1 cellular context compared by ENCODE assay signal in the genomic region with DNA sequence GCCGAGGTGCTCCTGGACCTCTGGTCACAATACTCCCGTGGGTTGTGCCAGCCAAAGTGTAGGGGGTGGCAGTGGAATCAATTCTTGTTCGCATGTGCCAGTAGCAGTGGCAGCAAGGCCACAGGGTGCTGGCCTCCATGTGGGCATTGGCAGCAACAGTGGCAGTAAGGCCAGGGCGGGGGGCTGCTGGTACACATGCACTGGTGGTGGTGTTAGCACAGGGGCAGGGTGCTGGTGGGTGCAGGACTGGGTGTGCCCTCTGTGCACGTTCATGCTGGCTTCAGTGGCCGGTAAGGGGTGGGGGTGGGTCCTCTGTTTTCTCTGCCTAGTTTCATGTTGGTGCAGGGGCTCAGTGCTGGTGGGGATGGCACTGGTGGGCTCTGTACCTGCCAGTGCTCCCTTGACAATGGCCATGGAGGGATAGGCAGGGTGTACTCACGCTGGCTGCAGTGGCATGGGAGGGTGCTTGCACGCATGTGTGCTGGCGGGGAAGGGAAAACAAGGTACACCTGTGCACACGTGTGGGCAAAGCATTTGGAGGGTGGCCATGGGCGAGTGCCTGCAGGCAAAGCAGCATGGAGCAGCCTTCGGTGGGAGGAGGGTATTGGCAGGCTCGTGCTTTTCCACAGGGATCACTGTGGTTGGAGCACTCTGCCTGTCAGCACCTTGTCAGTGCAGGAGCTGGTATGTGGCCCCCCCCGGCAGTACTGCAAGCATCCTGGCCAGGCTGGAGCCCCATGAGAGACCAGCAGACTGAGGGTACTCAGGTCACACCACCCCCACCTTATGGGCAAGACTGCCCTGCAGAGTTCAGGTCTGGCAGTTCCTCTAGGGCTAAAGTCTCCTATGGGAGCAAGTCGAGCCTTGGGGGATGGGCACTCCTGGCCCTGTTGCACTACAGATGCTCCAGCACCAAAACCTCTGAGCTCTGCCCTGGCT.
TF ChIP-seq lines count a peak whose summit lies in the region.

No MANE protein-coding gene starts in this region.

TF ChIP-seq in H1, 55 proteins besides CTCF, POLR2A, EP300 and RAD21:
- TF ChIP-seq SIN3A (conservative IDR thresholded peaks at IDR 0.05 in 1 of 2, IDR thresholded peaks at IDR 0.05 in 1 of 2; ENCODE audit: low read depth in 1 of 2, low read length in 2 of 2): no peak
- TF ChIP-seq POU5F1 (IDR thresholded peaks at IDR 0.05; ENCODE audit: low read depth, low read length): no peak
- no peak for TF ChIP-seq FOSL1 (IDR thresholded peaks at IDR 0.05; ENCODE audit: insufficient read depth, low read depth, low read length)
- TF ChIP-seq CTBP2 (IDR thresholded peaks at IDR 0.05; ENCODE audit: borderline replicate concordance, insufficient read depth, insufficient read length, low read length): no peak
- TF ChIP-seq CBX5 (IDR thresholded peaks at IDR 0.05; ENCODE audit: low read depth, low read length): no peak
- TF ChIP-seq CHD2 (IDR thresholded peaks at IDR 0.05; ENCODE audit: low read length): no peak
- no peak for TF ChIP-seq SP2 (IDR thresholded peaks at IDR 0.05; ENCODE audit: low read length)
- TF ChIP-seq NANOG (IDR thresholded peaks at IDR 0.05; ENCODE audit: insufficient read depth, low read depth, low read length, poor library complexity, severe bottlenecking): no peak
- no peak for TF ChIP-seq SIRT6 (IDR thresholded peaks at IDR 0.05; ENCODE audit: low read length)
- TF ChIP-seq BACH1 (IDR thresholded peaks at IDR 0.05; ENCODE audit: low read length): no peak
- TF ChIP-seq TAF7 (optimal IDR thresholded peaks at IDR 0.05; ENCODE audit: borderline replicate concordance, low read depth, low read length): no peak
- TF ChIP-seq PHF8 (conservative IDR thresholded peaks at IDR 0.05; ENCODE audit: low read depth, low read length): no peak
- TF ChIP-seq MAFK (IDR thresholded peaks at IDR 0.05; ENCODE audit: low read depth, low read length): no peak
- TF ChIP-seq SAP30 (IDR thresholded peaks at IDR 0.05; ENCODE audit: insufficient read depth, insufficient replicate concordance, low read length): no peak
- no peak for TF ChIP-seq TBP (IDR thresholded peaks at IDR 0.05; ENCODE audit: low read depth, low read length)
- TF ChIP-seq, protein P1, sequence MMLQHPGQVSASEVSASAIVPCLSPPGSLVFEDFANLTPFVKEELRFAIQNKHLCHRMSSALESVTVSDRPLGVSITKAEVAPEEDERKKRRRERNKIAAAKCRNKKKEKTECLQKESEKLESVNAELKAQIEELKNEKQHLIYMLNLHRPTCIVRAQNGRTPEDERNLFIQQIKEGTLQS (IDR thresholded peaks at IDR 0.05; ENCODE audit: insufficient read depth, low read depth, low read length): no peak
- no peak for TF ChIP-seq KDM1A (IDR thresholded peaks at IDR 0.05; ENCODE audit: borderline replicate concordance, low read length)
- no peak for TF ChIP-seq CREB1 (IDR thresholded peaks at IDR 0.05)
- no peak for TF ChIP-seq SIX5 (IDR thresholded peaks at IDR 0.05; ENCODE audit: low read depth, low read length)
